26 cellular contexts compared by ENCODE assay signal in genomic region chr12:125198647-125199046, GRCh38. TPM values are rescaled to one million over a fixed set of nuclear protein-coding genes. Genes with fewer than 3 reads are reported as not detected.
"Had no signal": no experiment of that assay in that cellular context is flagged by ENCODE, and none has a peak within 500 bp of the region (broad histone marks: within the 10 kb centered on the region; RNA-seq: fewer than 3 reads in every experiment).

No MANE protein-coding gene starts in this region.

- H3K4me3 ChIP-seq: body of pancreas, hepatocyte, lower lobe of right lung, spleen, suprapubic skin, tibial artery had no signal

- DNase-seq: activated B cell treated with CpG ODN at 0.5 μM for 24 hours; activated CD8-positive, alpha-beta memory T cell treated with anti-CD3 and anti-CD28 coated beads, Interleukin-2, amount 10 ng/mL, durations not matched to agents 7 days and 5 days; activated CD8-positive, alpha-beta T cell treated with anti-CD3 and anti-CD28 coated beads, Interleukin-2, amount 10 ng/mL, durations not matched to agents 7 days and 5 days; activated effector memory CD4-positive, alpha-beta T cell treated with Interleukin-2 at 50 U/mL for 16 hours; activated naive CD4-positive, alpha-beta T cell treated with Interleukin-2 at 50 U/mL for 16 hours; activated T-cell treated with anti-CD3 and anti-CD28 coated beads for 4 hours; aorta; body of pancreas; dermis blood vessel endothelial cell; effector CD8-positive, alpha-beta T cell; immature natural killer cell; lower lobe of right lung; mesenchymal stem cell; naive thymus-derived CD8-positive, alpha-beta T cell; right cardiac atrium; spleen; stimulated activated naive CD4-positive, alpha-beta T cell; T-helper 17 cell; tibial artery had no signal

- H3K4me2 ChIP-seq: hepatocyte had no signal

- ATAC-seq: activated CD8-positive, alpha-beta memory T cell treated with anti-CD3 and anti-CD28 coated beads, Interleukin-2, amount 10 ng/mL, durations not matched to agents 7 days and 5 days; activated CD8-positive, alpha-beta T cell treated with anti-CD3 and anti-CD28 coated beads, Interleukin-2, amount 10 ng/mL, durations not matched to agents 7 days and 5 days; body of pancreas; left lobe of liver; lower lobe of right lung; naive thymus-derived CD8-positive, alpha-beta T cell; right cardiac atrium; T-helper 17 cell had no signal

- H3K27me3 ChIP-seq: body of pancreas had no signal

- H2AFZ ChIP-seq: hepatocyte had no signal

- H3K27ac Mint-ChIP-seq: activated B cell treated with CpG ODN at 0.5 μM for 24 hours; activated CD8-positive, alpha-beta memory T cell treated with anti-CD3 and anti-CD28 coated beads, Interleukin-2, amount 10 ng/mL, durations not matched to agents 7 days and 5 days; activated CD8-positive, alpha-beta T cell treated with anti-CD3 and anti-CD28 coated beads, Interleukin-2, amount 10 ng/mL, durations not matched to agents 7 days and 5 days; activated naive CD8-positive, alpha-beta T cell; immature natural killer cell; naive thymus-derived CD8-positive, alpha-beta T cell; T-helper 17 cell had no signal

- H3K4me1 Mint-ChIP-seq: activated B cell treated with CpG ODN at 0.5 μM for 24 hours; activated CD8-positive, alpha-beta memory T cell treated with anti-CD3 and anti-CD28 coated beads, Interleukin-2, amount 10 ng/mL, durations not matched to agents 7 days and 5 days; immature natural killer cell had no signal

- H3K79me2 ChIP-seq: hepatocyte had no signal

- H3K36me3 ChIP-seq: lower lobe of right lung, spleen, suprapubic skin, tibial artery had no signal

- H3K4me3 Mint-ChIP-seq: activated B cell treated with CpG ODN at 0.5 μM for 24 hours; activated CD8-positive, alpha-beta memory T cell treated with anti-CD3 and anti-CD28 coated beads, Interleukin-2, amount 10 ng/mL, durations not matched to agents 7 days and 5 days; activated CD8-positive, alpha-beta T cell treated with anti-CD3 and anti-CD28 coated beads, Interleukin-2, amount 10 ng/mL, durations not matched to agents 7 days and 5 days; activated naive CD8-positive, alpha-beta T cell; immature natural killer cell; naive thymus-derived CD8-positive, alpha-beta T cell; T-helper 17 cell had no signal

- H3K9me3 ChIP-seq: body of pancreas, lower lobe of right lung had no signal

- H3K9me3 Mint-ChIP-seq: immature natural killer cell had no signal

- H3K27ac ChIP-seq: body of pancreas, hepatocyte, lower lobe of right lung, spleen, suprapubic skin, tibial artery had no signal

- FAIRE-seq: colon, frontal cortex had no signal

- H3K36me3 Mint-ChIP-seq: activated CD8-positive, alpha-beta memory T cell treated with anti-CD3 and anti-CD28 coated beads, Interleukin-2, amount 10 ng/mL, durations not matched to agents 7 days and 5 days; activated naive CD8-positive, alpha-beta T cell; immature natural killer cell; naive thymus-derived CD8-positive, alpha-beta T cell had no signal

- H3K4me1 ChIP-seq: body of pancreas, lower lobe of right lung, spleen, tibial artery had no signal

RNA-seq across cellular contexts. Expression of gene TMEM132B, which starts 12.5 kb away (rescaled TPM):
- total RNA-seq: activated B cell treated with CpG ODN at 0.5 μM for 24 hours; activated CD8-positive, alpha-beta memory T cell treated with anti-CD3 and anti-CD28 coated beads, Interleukin-2, amount 10 ng/mL, durations not matched to agents 7 days and 5 days; activated CD8-positive, alpha-beta T cell treated with anti-CD3 and anti-CD28 coated beads, Interleukin-2, amount 10 ng/mL, durations not matched to agents 7 days and 5 days; epithelial cell of proximal tubule; naive thymus-derived CD8-positive, alpha-beta T cell; T-helper 17 cell had no signal
- polyA plus RNA-seq: immature natural killer cell; naive thymus-derived CD8-positive, alpha-beta T cell had no signal
